In genomic region chr7:76423666-76424412, GRCh38 we compare ENCODE assay signal across 1 cellular context.
A peak's percentile ranks its signal among the peaks of the same experiment; 100 is the strongest.
TF ChIP-seq lines count a peak whose summit lies in the region.

No MANE protein-coding gene starts in this region.

TF ChIP-seq in HepG2, 621 proteins besides CTCF, POLR2A, EP300 and RAD21:
- TF ChIP-seq, protein P1, sequence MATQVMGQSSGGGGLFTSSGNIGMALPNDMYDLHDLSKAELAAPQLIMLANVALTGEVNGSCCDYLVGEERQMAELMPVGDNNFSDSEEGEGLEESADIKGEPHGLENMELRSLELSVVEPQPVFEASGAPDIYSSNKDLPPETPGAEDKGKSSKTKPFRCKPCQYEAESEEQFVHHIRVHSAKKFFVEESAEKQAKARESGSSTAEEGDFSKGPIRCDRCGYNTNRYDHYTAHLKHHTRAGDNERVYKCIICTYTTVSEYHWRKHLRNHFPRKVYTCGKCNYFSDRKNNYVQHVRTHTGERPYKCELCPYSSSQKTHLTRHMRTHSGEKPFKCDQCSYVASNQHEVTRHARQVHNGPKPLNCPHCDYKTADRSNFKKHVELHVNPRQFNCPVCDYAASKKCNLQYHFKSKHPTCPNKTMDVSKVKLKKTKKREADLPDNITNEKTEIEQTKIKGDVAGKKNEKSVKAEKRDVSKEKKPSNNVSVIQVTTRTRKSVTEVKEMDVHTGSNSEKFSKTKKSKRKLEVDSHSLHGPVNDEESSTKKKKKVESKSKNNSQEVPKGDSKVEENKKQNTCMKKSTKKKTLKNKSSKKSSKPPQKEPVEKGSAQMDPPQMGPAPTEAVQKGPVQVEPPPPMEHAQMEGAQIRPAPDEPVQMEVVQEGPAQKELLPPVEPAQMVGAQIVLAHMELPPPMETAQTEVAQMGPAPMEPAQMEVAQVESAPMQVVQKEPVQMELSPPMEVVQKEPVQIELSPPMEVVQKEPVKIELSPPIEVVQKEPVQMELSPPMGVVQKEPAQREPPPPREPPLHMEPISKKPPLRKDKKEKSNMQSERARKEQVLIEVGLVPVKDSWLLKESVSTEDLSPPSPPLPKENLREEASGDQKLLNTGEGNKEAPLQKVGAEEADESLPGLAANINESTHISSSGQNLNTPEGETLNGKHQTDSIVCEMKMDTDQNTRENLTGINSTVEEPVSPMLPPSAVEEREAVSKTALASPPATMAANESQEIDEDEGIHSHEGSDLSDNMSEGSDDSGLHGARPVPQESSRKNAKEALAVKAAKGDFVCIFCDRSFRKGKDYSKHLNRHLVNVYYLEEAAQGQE (IDR thresholded peaks at IDR 0.05; ENCODE audit: borderline replicate concordance in 1 of 2, low read depth in 1 of 2, low read length in 2 of 2) = peak in 1 of 2 experiments; percentile 67; a peak in 2 of 4 replicates
- TF ChIP-seq JDP2 (CRISPR knock-in tag; IDR thresholded peaks at IDR 0.05; ENCODE audit: borderline replicate concordance) (no peak), ZNF768 (CRISPR knock-in tag; IDR thresholded peaks at IDR 0.05) (no peak)
- TF ChIP-seq, protein P2, sequence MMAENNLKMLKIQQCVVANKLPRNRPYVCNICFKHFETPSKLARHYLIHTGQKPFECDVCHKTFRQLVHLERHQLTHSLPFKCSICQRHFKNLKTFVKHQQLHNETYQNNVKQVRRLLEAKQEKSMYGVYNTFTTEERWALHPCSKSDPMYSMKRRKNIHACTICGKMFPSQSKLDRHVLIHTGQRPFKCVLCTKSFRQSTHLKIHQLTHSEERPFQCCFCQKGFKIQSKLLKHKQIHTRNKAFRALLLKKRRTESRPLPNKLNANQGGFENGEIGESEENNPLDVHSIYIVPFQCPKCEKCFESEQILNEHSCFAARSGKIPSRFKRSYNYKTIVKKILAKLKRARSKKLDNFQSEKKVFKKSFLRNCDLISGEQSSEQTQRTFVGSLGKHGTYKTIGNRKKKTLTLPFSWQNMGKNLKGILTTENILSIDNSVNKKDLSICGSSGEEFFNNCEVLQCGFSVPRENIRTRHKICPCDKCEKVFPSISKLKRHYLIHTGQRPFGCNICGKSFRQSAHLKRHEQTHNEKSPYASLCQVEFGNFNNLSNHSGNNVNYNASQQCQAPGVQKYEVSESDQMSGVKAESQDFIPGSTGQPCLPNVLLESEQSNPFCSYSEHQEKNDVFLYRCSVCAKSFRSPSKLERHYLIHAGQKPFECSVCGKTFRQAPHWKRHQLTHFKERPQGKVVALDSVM (CRISPR knock-in tag; IDR thresholded peaks at IDR 0.05) = peak; percentile 25; the same call in 1 of the 2 replicates
